8 cellular contexts compared by ENCODE assay signal in the genomic region with DNA sequence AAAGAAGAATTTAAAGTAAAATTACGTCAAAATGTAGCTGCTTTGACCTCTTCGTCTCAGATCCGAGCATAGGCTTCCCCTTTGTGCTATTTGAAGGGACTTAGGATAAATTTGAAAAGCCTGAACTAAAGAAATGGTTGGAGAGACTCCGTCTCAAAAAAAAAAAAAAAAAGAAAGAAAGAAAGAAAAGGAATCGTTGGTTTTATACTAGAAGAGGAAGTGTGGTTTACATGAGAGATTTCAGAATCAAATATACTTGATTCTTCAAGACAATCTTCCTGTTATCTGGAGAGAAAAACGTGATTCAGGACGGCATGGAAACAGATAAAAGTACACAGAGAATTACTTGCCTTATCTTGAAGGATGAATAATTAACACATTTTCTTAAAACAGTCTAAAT. TPM values are rescaled to one million over a fixed set of nuclear protein-coding genes. Genes with fewer than 3 reads are reported as not detected.
DNase-seq lines count a peak whose midpoint lies in the region; ATAC-seq and TF ChIP-seq lines count a peak whose summit lies in the region.

No MANE protein-coding gene starts in this region.

- peak overlapping the region; percentile 89 for H2AFZ ChIP-seq in neuron (ENCODE audit: low read depth, low read length)

- in situ Hi-C loops in GM13977 (cut with MboI; ENCODE audit: low pct_unique_long_range_greater_than_20kb, low sequenced_read_pairs, unreplicated experiment): no loop called here

- peaks cover 0 to 9% of the 10 kb centered on the region in 2 donors for H3K9me3 ChIP-seq in CD4-positive, alpha-beta memory T cell (ENCODE audit: control insufficient read depth in 1 of 2, low read length in 2 of 2)
- H3K9me3 ChIP-seq in NT2/D1 (ENCODE audit: insufficient read depth, low read length): peaks cover 29% of the 10 kb centered on the region
- H3K9me3 ChIP-seq in neuron (ENCODE audit: low read length): peaks cover 13% of the 10 kb centered on the region

- H3K27ac ChIP-seq in CD4-positive, alpha-beta memory T cell (ENCODE audit: low read depth, low read length): peak overlapping the region; percentile 72

- CTCF ChIA-PET in CD4-positive, alpha-beta memory T cell (lab: Charles Lee; ENCODE audit: partially characterized antibody): interaction anchor here (0.9 to 1.7 kb wide), 2 partner anchors 10 to 86 kb away, joined by 4 to 6 read pairs; partner anchors contain the start of gene PSMC4

- peaks cover 13 to 25% of the 10 kb centered on the region in 2 donors for H3K36me3 Mint-ChIP-seq in CD4-positive, alpha-beta memory T cell
- H3K36me3 Mint-ChIP-seq in effector memory CD8-positive, alpha-beta T cell (ENCODE audit: insufficient read depth): no peaks in the 10 kb centered on the region

- peaks cover 37 to 51% (median 46%) of the 10 kb centered on the region in 4 donors for H3K4me1 Mint-ChIP-seq in CD4-positive, alpha-beta memory T cell
- peaks cover 37 to 49% of the 10 kb centered on the region in 2 donors for H3K4me1 Mint-ChIP-seq in effector memory CD8-positive, alpha-beta T cell (ENCODE audit: low read depth in 2 of 2)

- no peak for DNase-seq in CD4-positive, alpha-beta memory T cell
- DNase-seq in NT2/D1 (ENCODE audit: low read depth, low spot score): no peak
- DNase-seq in effector memory CD8-positive, alpha-beta T cell: no peak
- no peak for DNase-seq in GM13977 (ENCODE audit: low spot score)
- DNase-seq in activated CD4-positive, alpha-beta T cell treated with anti-CD3 and anti-CD28 coated beads, Interleukin-2, amount 50 U/mL, for 48 hours: no peak
- DNase-seq in C1 segment of cervical spinal cord (lab: John Stamatoyannopoulos, UW): no peak

- peaks cover 0 to 5% of the 10 kb centered on the region in 2 donors for H3K27me3 Mint-ChIP-seq in CD4-positive, alpha-beta memory T cell
- H3K27me3 Mint-ChIP-seq in effector memory CD8-positive, alpha-beta T cell: peaks cover 0 to 14% of the 10 kb centered on the region in 2 donors

- peak overlapping the region; percentile 94 for H3K9ac ChIP-seq in NT2/D1 (ENCODE audit: insufficient read length, low read depth)

- peak overlapping the region; percentile 90 to 99 (median 97) for H3K27ac Mint-ChIP-seq in CD4-positive, alpha-beta memory T cell
- peak overlapping the region; percentile 94 to 98 for H3K27ac Mint-ChIP-seq in effector memory CD8-positive, alpha-beta T cell

- no peaks in the 10 kb centered on the region for H3K36me3 ChIP-seq in CD4-positive, alpha-beta memory T cell (ENCODE audit: insufficient read depth, low read length)
- no peaks in the 10 kb centered on the region for H3K36me3 ChIP-seq in NT2/D1 (ENCODE audit: insufficient read depth, insufficient read length, low read length)
- H3K36me3 ChIP-seq in neuron (ENCODE audit: insufficient read depth, low read length): no peaks in the 10 kb centered on the region

- no peaks in the 10 kb centered on the region for H3K27me3 ChIP-seq in CD4-positive, alpha-beta memory T cell (ENCODE audit: insufficient read depth, low read length)
- H3K27me3 ChIP-seq in NT2/D1 (ENCODE audit: insufficient read depth, insufficient read length) (no peaks in the 10 kb centered on the region), neuron (ENCODE audit: insufficient read depth, low read length) (no peaks in the 10 kb centered on the region)

- no peak for ATAC-seq in effector memory CD8-positive, alpha-beta T cell (replicated peaks)
- ATAC-seq in HG03520 (IDR thresholded peaks at IDR 0.05; ENCODE audit: unreplicated experiment): no peak

- TF ChIP-seq CTCF in GM13977 (IDR thresholded peaks at IDR 0.05; ENCODE audit: extremely low read depth, insufficient read depth, missing control alignments): no peak

- H3K4me1 ChIP-seq in CD4-positive, alpha-beta memory T cell (ENCODE audit: insufficient read depth, low read length): peaks cover 39% of the 10 kb centered on the region
- H3K4me1 ChIP-seq in NT2/D1 (ENCODE audit: insufficient read depth, insufficient read length) (no peaks in the 10 kb centered on the region), neuron (ENCODE audit: insufficient read depth, low read length) (peaks cover 17% of the 10 kb centered on the region)

- H3K4me3 ChIP-seq in CD4-positive, alpha-beta memory T cell (ENCODE audit: low read length in 2 of 2): peak overlapping the region; percentile 77
- H3K4me3 ChIP-seq in NT2/D1 (ENCODE audit: insufficient read length, low read depth) (peak overlapping the region; percentile 97), neuron (ENCODE audit: low read length) (peak overlapping the region; percentile 67)

- H3K4me3 Mint-ChIP-seq in CD4-positive, alpha-beta memory T cell: peak overlapping the region; percentile 98 to 100 (median 99)
- H3K4me3 Mint-ChIP-seq in effector memory CD8-positive, alpha-beta T cell: peak overlapping the region; percentile 96 to 99

- POLR2A ChIA-PET in CD4-positive, alpha-beta memory T cell (lab: Charles Lee; ENCODE audit: partially characterized antibody): interaction anchor here (1.4 to 3.1 kb wide), 3 partner anchors 34 to 223 kb away, joined by 4 to 21 read pairs (median 14); partner anchors contain the start of genes DYRK1B, PSMC4 and ZNF780A

- H3K9me3 Mint-ChIP-seq in CD4-positive, alpha-beta memory T cell: peaks cover 0 to 24% (median 21%) of the 10 kb centered on the region in 8 donors
- peaks cover 5 to 17% of the 10 kb centered on the region in 2 donors for H3K9me3 Mint-ChIP-seq in effector memory CD8-positive, alpha-beta T cell

- intact Hi-C loops in CD4-positive, alpha-beta memory T cell (cut with micrococcal nuclease): loop anchor here (2.0 kb wide), 1 partner anchor 34 kb away; the partner anchor contains the start of gene ZNF780A

RNA-seq across cellular contexts. Expression of gene ZNF780B, which starts 0.5 kb away (rescaled TPM):
- total RNA-seq in CD4-positive, alpha-beta memory T cell: 10 to 100 TPM; 63.3 to 66.2 TPM
- 1 to 10 TPM; 4.6 to 9.3 TPM for polyA plus RNA-seq in CD4-positive, alpha-beta memory T cell

RNA-seq across cellular contexts. Expression of gene ZNF780A, which starts 34.2 kb away (rescaled TPM):
- 10 to 100 TPM; 43.5 to 46.5 TPM for total RNA-seq in CD4-positive, alpha-beta memory T cell
- polyA plus RNA-seq in CD4-positive, alpha-beta memory T cell: 10 to 100 TPM; 11.5 to 18.4 TPM

RNA-seq across cellular contexts. Expression of gene ZNF546, which starts 59.6 kb away (rescaled TPM):
- total RNA-seq in CD4-positive, alpha-beta memory T cell: 10 to 100 TPM; 17.5 to 18.4 TPM
- polyA plus RNA-seq in CD4-positive, alpha-beta memory T cell: 1 to 10 TPM; 2.9 TPM
